In the genomic region with DNA sequence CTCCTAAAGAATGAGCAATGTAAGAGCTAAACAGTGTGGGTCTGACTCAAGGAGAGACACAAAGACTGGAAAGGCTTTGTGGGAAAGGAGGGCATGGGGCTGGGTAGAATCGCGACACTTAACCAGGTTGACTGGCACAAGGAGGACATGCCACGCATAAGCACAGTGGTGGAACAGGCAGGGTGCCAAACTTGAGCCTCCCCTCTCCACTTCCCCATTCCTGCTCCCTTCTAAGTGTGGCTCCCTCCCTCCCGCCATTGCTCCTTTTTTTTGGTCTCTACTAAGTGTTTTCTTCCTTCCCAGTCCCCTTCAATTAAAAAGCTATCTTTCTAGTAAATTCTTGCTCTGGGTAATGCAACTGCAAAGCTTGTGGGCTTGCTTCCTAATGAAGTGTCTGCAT, we compare ENCODE assay signal across 12 cellular contexts. TPM values are rescaled to one million over a fixed set of nuclear protein-coding genes. Genes with fewer than 3 reads are reported as not detected.
A peak's percentile ranks its signal among the peaks of the same experiment; 100 is the strongest.
DNase-seq lines count a peak whose midpoint lies in the region; ATAC-seq lines count a peak whose summit lies in the region.
"Had no signal": no experiment of that assay in that cellular context is flagged by ENCODE, and none has a peak within 500 bp of the region (broad histone marks: within the 10 kb centered on the region; RNA-seq: fewer than 3 reads in every experiment).

No MANE protein-coding gene starts in this region.

- no peak overlapping the region for H3K56ac ChIP-seq in mesendoderm (ENCODE audit: low read length)

- H4K5ac ChIP-seq in mesendoderm (ENCODE audit: low read length), result no peak overlapping the region

- no peak overlapping the region for H2BK15ac ChIP-seq in mesendoderm (replicated peaks; ENCODE audit: low read depth)

- no peak overlapping the region for H3K9ac ChIP-seq in mesendoderm (ENCODE audit: low read length)

- DNase-seq in CD1c-positive myeloid dendritic cell (ENCODE audit: extremely low spot score) (peak; percentile 49), OCI-M1 (lab: John Stamatoyannopoulos, UW) (peak; percentile 40), head of caudate nucleus (peak in 37 of 42 donors; percentile 8 to 71 (median 43)), pons (ENCODE audit: low spot score) (peak; percentile 50), amniotic stem cell (lab: John Stamatoyannopoulos, UW) (no peak), mesendoderm (no peak)
- DNase-seq: activated CD8-positive, alpha-beta memory T cell treated with anti-CD3 and anti-CD28 coated beads for 24 hours; Karpas-422; NCI-H526 had no signal

- H3K4me1 ChIP-seq in mesendoderm (ENCODE audit: control insufficient read depth, low read depth, low read length), result no peaks in the 10 kb centered on the region

- no peaks in the 10 kb centered on the region for H3K27me3 ChIP-seq in mesendoderm (ENCODE audit: insufficient read depth, low read length, poor library complexity)

- intact Hi-C loops in head of caudate nucleus (cut with DNase I), result no loop called here

- H4K8ac ChIP-seq in mesendoderm (ENCODE audit: low read depth, low read length), result no peak overlapping the region

- no peak overlapping the region for H3K23ac ChIP-seq in mesendoderm (ENCODE audit: low read length)

- H3K4ac ChIP-seq in mesendoderm (ENCODE audit: low read depth, low read length), result no peak overlapping the region

- no peak overlapping the region for H3K18ac ChIP-seq in mesendoderm (ENCODE audit: low read length)

- H2BK120ac ChIP-seq in mesendoderm (ENCODE audit: low read depth, low read length), result no peak overlapping the region

- H3K27ac ChIP-seq in mesendoderm (ENCODE audit: low read depth, low read length), result no peak overlapping the region

- no peak overlapping the region for H2AK5ac ChIP-seq in mesendoderm (ENCODE audit: low read length)

- no CpG with 5 or more reads among the region's 4 CpGs for WGBS in mesendoderm (ENCODE audit: extremely low coverage, insufficient coverage, low lambda C conversion rate)

- no peaks in the 10 kb centered on the region for H3K36me3 ChIP-seq in mesendoderm (ENCODE audit: control insufficient read depth, insufficient read depth, low read length)

- no peak overlapping the region for H3K4me2 ChIP-seq in mesendoderm (ENCODE audit: low read length)

- no peak overlapping the region for H2BK5ac ChIP-seq in mesendoderm (ENCODE audit: low read length)

- ATAC-seq in HG03442 (IDR thresholded peaks at IDR 0.05; ENCODE audit: unreplicated experiment), result no peak
- no peak for ATAC-seq in HG02798 (IDR thresholded peaks at IDR 0.05; ENCODE audit: poor library complexity, unreplicated experiment)
- ATAC-seq: natural killer cell treated with Interleukin-12 subunit alpha and Interleukin-12 subunit beta and Interleukin-15 and Interleukin-18, amount 100 ng/mL, for 72 hours had no signal

- H3K79me2 ChIP-seq in mesendoderm (ENCODE audit: control insufficient read depth, insufficient read depth, low read length), result no peaks in the 10 kb centered on the region

- no peak overlapping the region for H3K4me3 ChIP-seq in mesendoderm (ENCODE audit: low read length)

- no peaks in the 10 kb centered on the region for H3K79me1 ChIP-seq in mesendoderm (ENCODE audit: low read length)

RNA-seq across cellular contexts. Expression of a gene that starts 40.3 kb away (rescaled TPM):
- 71.1 TPM for polyA plus RNA-seq in mesendoderm (2013, experiment 1 of 2)
- polyA plus RNA-seq in mesendoderm (2013, experiment 2 of 2), result 70.6 TPM

Comparison
In these comparisons a context has a peak if more than half of its experiments do, and no peak if none do; other contexts are left out.
1. DNase-seq: peak in CD1c-positive myeloid dendritic cell (single experiment), OCI-M1 (single experiment), head of caudate nucleus (37 of 42) and pons (single experiment); none in amniotic stem cell (single experiment) and mesendoderm (single experiment).